8 cellular contexts compared by ENCODE assay signal in the genomic region with DNA sequence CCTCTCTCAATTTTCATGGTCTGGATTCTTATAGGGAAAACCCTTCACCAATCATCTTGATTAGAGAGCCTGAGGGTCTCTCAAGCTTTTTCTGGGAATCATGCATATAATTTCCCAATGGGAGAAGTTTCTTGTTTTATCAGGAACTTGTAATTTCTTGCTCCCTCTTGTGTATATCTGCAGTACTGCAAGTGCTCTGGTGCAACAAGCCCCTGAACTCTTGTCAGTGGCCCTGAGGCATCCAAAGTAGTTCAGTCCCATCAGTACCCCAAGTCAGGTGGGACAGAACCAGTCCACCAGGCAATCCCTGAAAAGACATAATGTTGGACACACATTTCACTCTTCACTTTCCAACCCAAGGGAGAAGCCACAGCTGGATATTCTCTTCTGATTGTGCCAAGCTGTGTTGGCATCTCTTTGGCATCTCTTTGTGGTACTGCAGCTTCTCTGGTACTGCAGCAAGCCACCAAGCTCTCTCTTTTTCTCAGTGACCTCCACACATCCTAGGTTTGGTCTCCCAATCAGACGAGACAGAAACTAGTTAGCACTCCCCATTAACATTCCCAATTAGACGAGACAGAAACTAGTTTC.
DNase-seq lines count a peak whose midpoint lies in the region; ATAC-seq, FAIRE-seq and TF ChIP-seq lines count a peak whose summit lies in the region.

No MANE protein-coding gene starts in this region.

- WGBS in heart right ventricle, 2 donors = 59 to 62% methylated on average over 2 of the region's 2 CpGs

- FAIRE-seq in bronchial epithelial cell (lab: Jason Lieb, UNC) = peak; percentile 18

- intact Hi-C loops in heart right ventricle (cut with DNase I) (loop anchor here in 8 of 10 donors (2.0 to 10.0 kb wide), 4 partner anchors 367 to 377 kb away; no protein-coding TSS in a partner anchor), cardiac septum (cut with DNase I) (loop anchor here (10.0 kb wide), 1 partner anchor 377 kb away; no protein-coding TSS in a partner anchor), mucosa of descending colon (cut with DNase I, micrococcal nuclease) (loop anchor here in 1 of 2 donors (10.0 kb wide), 1 partner anchor 447 kb away; no protein-coding TSS in a partner anchor)

- no peaks in the 10 kb centered on the region for H3K36me3 ChIP-seq in heart right ventricle
- no peaks in the 10 kb centered on the region for H3K36me3 ChIP-seq in bronchial epithelial cell (ENCODE audit: control insufficient read depth, insufficient read depth, low read length)
- no peaks in the 10 kb centered on the region for H3K36me3 ChIP-seq in mucosa of descending colon (ENCODE audit: low read depth)

- peak in 1 of 2 donors; percentile 16 for DNase-seq in heart right ventricle
- no peak for DNase-seq in cardiac septum (ENCODE audit: low spot score)
- peak; percentile 31 for DNase-seq in NCI-H526 treated with DMSO at 0.1 percent for 48 hours (lab: John Stamatoyannopoulos, UW)
- peak; percentile 69 for DNase-seq in bronchial epithelial cell (ENCODE audit: low read depth)
- peak in 1 of 3 donors; percentile 49 for DNase-seq in mucosa of descending colon
- DNase-seq in DMS79 (lab: John Stamatoyannopoulos, UW) = no peak

- H3K27me3 ChIP-seq in heart right ventricle (peaks cover 0 to 2% (median 0%) of the 10 kb centered on the region in 7 donors), bronchial epithelial cell (ENCODE audit: control insufficient read depth, insufficient read depth, low read length) (no peaks in the 10 kb centered on the region)

- H3K9me3 ChIP-seq in heart right ventricle = peaks cover 0 to 12% (median 0%) of the 10 kb centered on the region in 11 donors
- no peaks in the 10 kb centered on the region for H3K9me3 ChIP-seq in mucosa of descending colon

- H3K4me3 ChIP-seq in heart right ventricle = no peak overlapping the region
- H3K4me3 ChIP-seq in bronchial epithelial cell (ENCODE audit: low read depth, low read length) = no peak overlapping the region
- no peak overlapping the region for H3K4me3 ChIP-seq in mucosa of descending colon

- H3K27ac ChIP-seq in heart right ventricle = no peak overlapping the region

- H3K4me1 ChIP-seq in heart right ventricle (no peaks in the 10 kb centered on the region), mucosa of descending colon (ENCODE audit: low read depth) (no peaks in the 10 kb centered on the region)

- TF ChIP-seq CTCF in heart right ventricle (IDR thresholded peaks at IDR 0.05) (peak; percentile 43 to 75 (median 68)), bronchial epithelial cell (IDR thresholded peaks at IDR 0.05; ENCODE audit: insufficient read depth, low read length, severe bottlenecking) (peak; percentile 64), mucosa of descending colon (IDR thresholded peaks at IDR 0.05) (peak; percentile 36)

- ATAC-seq in heart right ventricle (no peak), HG02938 (IDR thresholded peaks at IDR 0.05; ENCODE audit: unreplicated experiment) (peak; percentile 71), mucosa of descending colon (peak; percentile 29), GM21423 (IDR thresholded peaks at IDR 0.05; ENCODE audit: unreplicated experiment) (no peak)

Comparison
In these comparisons a context has a peak if more than half of its experiments do, and no peak if none do; other contexts are left out.
1. ATAC-seq: peak in HG02938 (single experiment) and mucosa of descending colon (single experiment); none in heart right ventricle (0 of 8) and GM21423 (single experiment).
2. DNase-seq: peak in NCI-H526 treated with DMSO at 0.1 percent for 48 hours (single experiment) and bronchial epithelial cell (single experiment); none in cardiac septum (single experiment) and DMS79 (single experiment).
3. Peak in every context shown above with its lines, with median percentiles within 50 percentile points of each other: CTCF ChIP-seq.